Comparison of ENCODE assay signal across 23 cellular contexts in the genomic region with DNA sequence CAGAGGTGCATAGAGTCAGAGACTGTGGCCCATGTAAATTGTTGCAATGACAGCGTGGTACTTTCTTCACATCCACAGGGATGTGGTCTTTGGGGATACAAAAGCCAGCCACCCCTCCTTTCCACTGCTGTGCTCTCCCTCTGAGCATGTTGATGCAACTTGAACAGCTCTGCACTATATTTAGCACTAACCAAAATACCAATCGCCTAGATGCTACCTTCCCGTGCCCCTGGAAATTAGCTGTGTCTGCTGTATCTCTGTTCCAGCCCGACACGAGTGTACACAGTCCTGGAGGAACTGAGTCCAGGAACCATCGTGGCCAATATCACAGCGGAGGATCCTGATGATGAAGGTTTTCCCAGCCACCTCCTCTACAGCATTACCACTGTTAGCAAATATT. TPM values are rescaled to one million over a fixed set of nuclear protein-coding genes. Genes with fewer than 3 reads are reported as not detected.
DNase-seq lines count a peak whose midpoint lies in the region; ATAC-seq and TF ChIP-seq lines count a peak whose summit lies in the region.
"Had no signal": no experiment of that assay in that cellular context is flagged by ENCODE, and none has a peak within 500 bp of the region (broad histone marks: within the 10 kb centered on the region; RNA-seq: fewer than 3 reads in every experiment).

No MANE protein-coding gene starts in this region.

- H3K4me2 ChIP-seq in neural progenitor cell, result no peak overlapping the region
- H3K4me2 ChIP-seq in mesendoderm (ENCODE audit: low read length), result no peak overlapping the region
- H3K4me2 ChIP-seq: A549; BLaER1 treated with 17β-estradiol and CSF1 and Interleukin-3, amounts not matched to agents 10 nM and 100 nM had no signal

- no peaks in the 10 kb centered on the region for H3F3A ChIP-seq in neural progenitor cell (ENCODE audit: low read depth)

- no peaks in the 10 kb centered on the region for H3K36me3 Mint-ChIP-seq in neural progenitor cell
- H3K36me3 Mint-ChIP-seq: CD14-positive monocyte had no signal

- no peak overlapping the region for H2BK5ac ChIP-seq in mesendoderm (ENCODE audit: low read length)

- TF ChIP-seq CTCF in left ventricle myocardium inferior (IDR thresholded peaks at IDR 0.05; ENCODE audit: borderline replicate concordance) (no peak), heart right ventricle (IDR thresholded peaks at IDR 0.05) (no peak), neural progenitor cell (IDR thresholded peaks at IDR 0.05) (no peak)

- H3K79me1 ChIP-seq in mesendoderm (ENCODE audit: low read length), result no peaks in the 10 kb centered on the region

- H3K56ac ChIP-seq in mesendoderm (ENCODE audit: low read length), result no peak overlapping the region

- H3K4me3 Mint-ChIP-seq in neural progenitor cell, result no peak overlapping the region
- H3K4me3 Mint-ChIP-seq: CD14-positive monocyte; CD4-positive, alpha-beta T cell; CD8-positive, alpha-beta memory T cell had no signal

- H3K79me2 ChIP-seq in neural progenitor cell (ENCODE audit: low read depth) (no peaks in the 10 kb centered on the region), mesendoderm (ENCODE audit: control insufficient read depth, insufficient read depth, low read length) (no peaks in the 10 kb centered on the region)

- H3K36me3 ChIP-seq in left ventricle myocardium inferior (no peaks in the 10 kb centered on the region), heart right ventricle (no peaks in the 10 kb centered on the region), neural progenitor cell (no peaks in the 10 kb centered on the region), mesendoderm (ENCODE audit: control insufficient read depth, insufficient read depth, low read length) (no peaks in the 10 kb centered on the region)
- H3K36me3 ChIP-seq: BE2C; BLaER1 treated with 17β-estradiol and CSF1 and Interleukin-3, amounts not matched to agents 10 nM and 100 nM had no signal

- H3K9ac ChIP-seq in neural progenitor cell (no peak overlapping the region), mesendoderm (ENCODE audit: low read length) (no peak overlapping the region)
- H3K9ac ChIP-seq: BLaER1 treated with 17β-estradiol and CSF1 and Interleukin-3, amounts not matched to agents 10 nM and 100 nM; GM23248 had no signal

- no peaks in the 10 kb centered on the region for H4K20me1 ChIP-seq in neural progenitor cell (ENCODE audit: low read depth)
- H4K20me1 ChIP-seq: BLaER1 treated with 17β-estradiol and CSF1 and Interleukin-3, amounts not matched to agents 10 nM and 100 nM had no signal

- intact Hi-C loops in Right ventricle myocardium inferior (cut with DNase I) (no loop called here), left ventricle myocardium inferior (cut with micrococcal nuclease) (no loop called here), heart right ventricle (cut with DNase I) (loop anchor here in 4 of 10 donors (10.0 kb wide), 2 partner anchors 126 to 346 kb away; partner anchors contain the start of gene ATXN7L1 (in 1 of the 4)), cardiac septum (cut with DNase I) (loop anchor here (10.0 kb wide), 1 partner anchor 346 kb away; no protein-coding TSS in a partner anchor)

- DNase-seq in Right ventricle myocardium inferior (ENCODE audit: missing footprints) (no peak), left ventricle myocardium inferior (no peak), heart right ventricle (no peak), cardiac septum (ENCODE audit: low spot score) (no peak), neural progenitor cell (ENCODE audit: low spot score) (no peak), mesendoderm (no peak)
- DNase-seq: 8988T; ACHN; AML-193; BE2C; CD4-positive, alpha-beta T cell; CD8-positive, alpha-beta memory T cell; DMS 273 treated with DMSO at 0.1 percent for 48 hours; DMS79; EL; GDM1; GM23248; H7; HCEC 1CT had no signal

- no peak overlapping the region for H2BK120ac ChIP-seq in mesendoderm (ENCODE audit: low read depth, low read length)

- H3K18ac ChIP-seq in mesendoderm (ENCODE audit: low read length), result no peak overlapping the region

- H3K9me3 ChIP-seq in left ventricle myocardium inferior (replicated peaks) (no peaks in the 10 kb centered on the region), heart right ventricle (peaks cover 0 to under 1% (median 0%) of the 10 kb centered on the region in 11 donors), neural progenitor cell (ENCODE audit: low read depth) (no peaks in the 10 kb centered on the region)
- H3K9me3 ChIP-seq: A549, BE2C had no signal

- ATAC-seq in Right ventricle myocardium inferior (peak; percentile 51), heart right ventricle (peak in 5 of 8 donors; percentile 30 to 82 (median 52))
- ATAC-seq: A549, GM12878 had no signal

- 51 to 57% methylated on average over 7 of the region's 7 CpGs for WGBS in heart right ventricle, 2 donors
- no CpG with 5 or more reads among the region's 7 CpGs for WGBS in mesendoderm (ENCODE audit: extremely low coverage, insufficient coverage, low lambda C conversion rate)

- no peak overlapping the region for H3K4ac ChIP-seq in mesendoderm (ENCODE audit: low read depth, low read length)

- H3K23ac ChIP-seq in mesendoderm (ENCODE audit: low read length), result no peak overlapping the region

- no peak overlapping the region for H2AFZ ChIP-seq in neural progenitor cell (replicated peaks)
- H2AFZ ChIP-seq: GM23248 had no signal

- H3K27me3 Mint-ChIP-seq in neural progenitor cell (ENCODE audit: insufficient read depth, low read depth), result peaks cover 9% of the 10 kb centered on the region
- H3K27me3 Mint-ChIP-seq: CD4-positive, alpha-beta T cell; CD8-positive, alpha-beta memory T cell had no signal

- H3K9me3 Mint-ChIP-seq in neural progenitor cell, result peaks cover 9% of the 10 kb centered on the region

- peaks cover 13% of the 10 kb centered on the region for H3K27me3 ChIP-seq in left ventricle myocardium inferior (ENCODE audit: low read depth)
- H3K27me3 ChIP-seq in heart right ventricle, result peaks cover 0 to 9% (median 0%) of the 10 kb centered on the region in 7 donors
- no peaks in the 10 kb centered on the region for H3K27me3 ChIP-seq in neural progenitor cell
- H3K27me3 ChIP-seq in mesendoderm (ENCODE audit: insufficient read depth, low read length, poor library complexity), result no peaks in the 10 kb centered on the region
- H3K27me3 ChIP-seq: BE2C; BLaER1 treated with 17β-estradiol and CSF1 and Interleukin-3, amounts not matched to agents 10 nM and 100 nM had no signal

- no peak overlapping the region for H3K4me3 ChIP-seq in left ventricle myocardium inferior
- H3K4me3 ChIP-seq in heart right ventricle, result no peak overlapping the region
- no peak overlapping the region for H3K4me3 ChIP-seq in neural progenitor cell
- H3K4me3 ChIP-seq in mesendoderm (ENCODE audit: low read length), result no peak overlapping the region
- H3K4me3 ChIP-seq: A549; BLaER1 treated with 17β-estradiol and CSF1 and Interleukin-3, amounts not matched to agents 10 nM and 100 nM; GM12878; GM23248 had no signal

- H3K4me1 Mint-ChIP-seq in neural progenitor cell, result peaks cover 24% of the 10 kb centered on the region
- H3K4me1 Mint-ChIP-seq: CD14-positive monocyte; CD8-positive, alpha-beta memory T cell had no signal

- H2BK15ac ChIP-seq in mesendoderm (replicated peaks; ENCODE audit: low read depth), result no peak overlapping the region

- no peak overlapping the region for H3K27ac ChIP-seq in left ventricle myocardium inferior (replicated peaks)
- H3K27ac ChIP-seq in heart right ventricle, result no peak overlapping the region
- H3K27ac ChIP-seq in neural progenitor cell, result no peak overlapping the region
- no peak overlapping the region for H3K27ac ChIP-seq in mesendoderm (ENCODE audit: low read depth, low read length)
- H3K27ac ChIP-seq: A549; BLaER1 treated with 17β-estradiol and CSF1 and Interleukin-3, amounts not matched to agents 10 nM and 100 nM; GM23248 had no signal

- no peak overlapping the region for H2AK5ac ChIP-seq in mesendoderm (ENCODE audit: low read length)

- peak overlapping the region; percentile 57 for H3K27ac Mint-ChIP-seq in neural progenitor cell
- H3K27ac Mint-ChIP-seq: CD14-positive monocyte; CD4-positive, alpha-beta T cell had no signal

- no peak overlapping the region for H4K8ac ChIP-seq in mesendoderm (ENCODE audit: low read depth, low read length)

- H3K4me1 ChIP-seq in left ventricle myocardium inferior (peaks cover 9% of the 10 kb centered on the region), heart right ventricle (no peaks in the 10 kb centered on the region), neural progenitor cell (no peaks in the 10 kb centered on the region), mesendoderm (ENCODE audit: control insufficient read depth, low read depth, low read length) (no peaks in the 10 kb centered on the region)
- H3K4me1 ChIP-seq: A549, BE2C had no signal

- no peak overlapping the region for H4K5ac ChIP-seq in mesendoderm (ENCODE audit: low read length)

RNA-seq across cellular contexts. Expression of gene CDHR3, which starts 38.1 kb away (rescaled TPM):
- total RNA-seq in Right ventricle myocardium inferior, result 3.6 TPM
- total RNA-seq in left ventricle myocardium inferior, result 11.4 TPM
- 10 to 100 TPM in 2 of 10 donors, 1 to 10 TPM in 7, under 1 TPM in 1; 0.59 to 14.2 (median 1.9) TPM for total RNA-seq in heart right ventricle
- polyA plus RNA-seq in heart right ventricle, result 1 to 10 TPM in 1 of 2 donors, under 1 TPM in 1; 0.88 to 6.4 TPM
- 0.62 TPM for total RNA-seq in cardiac septum
- 1.4 and 3.7 TPM in 2 replicates for total RNA-seq in neural progenitor cell (ENCODE audit: low replicate concordance)
- polyA plus RNA-seq in mesendoderm (2013, experiment 1 of 2), result 4.3 TPM
- 4.9 TPM for polyA plus RNA-seq in mesendoderm (2013, experiment 2 of 2)
